In the genomic region with DNA sequence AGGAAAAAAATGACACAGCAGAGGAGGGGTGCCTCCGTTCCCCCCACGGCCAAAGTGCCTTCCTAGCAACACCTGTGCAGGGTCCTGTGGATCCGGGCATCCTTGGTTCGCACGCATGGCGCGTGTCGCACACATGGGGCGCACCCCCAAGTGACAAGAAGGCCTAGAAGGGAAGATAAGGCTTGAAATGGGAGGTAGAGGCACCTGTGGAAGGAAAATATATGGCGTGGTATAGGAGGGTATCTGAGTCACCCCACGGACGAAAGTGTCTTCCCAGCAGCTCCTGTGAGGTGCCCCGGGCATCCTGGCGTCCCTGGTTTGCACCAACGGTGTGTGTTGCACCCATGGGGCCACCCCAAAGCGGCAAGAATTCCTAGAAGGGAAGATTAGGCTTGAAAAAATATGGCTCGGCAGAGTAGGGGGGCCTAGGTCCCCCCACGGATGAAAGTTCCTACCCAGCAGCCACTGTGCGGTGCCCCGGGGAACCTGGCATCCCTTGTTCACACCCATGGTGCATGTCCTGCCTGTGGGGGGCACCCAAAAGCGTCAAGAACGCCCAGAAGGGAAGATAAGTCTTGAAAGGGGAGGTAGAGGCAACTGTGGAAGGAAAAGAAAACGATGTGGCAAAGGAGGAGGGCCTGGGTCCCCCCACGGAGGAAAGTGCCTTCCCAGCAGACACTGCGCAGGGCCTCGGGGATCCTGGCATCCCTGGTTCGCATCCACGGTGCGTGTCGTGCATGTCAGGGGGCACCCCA, we compare ENCODE assay signal across 25 cellular contexts.
"Had no signal": no experiment of that assay in that cellular context is flagged by ENCODE, and none has a peak within 500 bp of the region (broad histone marks: within the 10 kb centered on the region; RNA-seq: fewer than 3 reads in every experiment).

No MANE protein-coding gene starts in this region.

- H3K27me3 Mint-ChIP-seq: activated CD4-positive, alpha-beta memory T cell treated with anti-CD3 and anti-CD28 coated beads, Interleukin-2, amount 10 ng/mL, durations not matched to agents 7 days and 5 days; activated CD4-positive, alpha-beta T cell treated with anti-CD3 and anti-CD28 coated beads, Interleukin-2, amount 10 ng/mL, durations not matched to agents 24 days and 14 days; activated naive CD4-positive, alpha-beta T cell treated with anti-CD3 and anti-CD28 coated beads, Interleukin-2, amount 50 U/mL, for 24 hours; activated T-cell treated with anti-CD3 and anti-CD28 coated beads, Interleukin-2, amount 50 U/mL, for 24 hours; effector memory CD8-positive, alpha-beta T cell; naive thymus-derived CD4-positive, alpha-beta T cell; stimulated activated naive CD8-positive, alpha-beta T cell treated with anti-CD3 and anti-CD28 coated beads, Interleukin-15, Interleukin-2, amounts not matched to agents 100 ng/mL and 50 ng/mL, for 24 hours; type B pancreatic cell had no signal

- H3K36me3 Mint-ChIP-seq: neural progenitor cell, type B pancreatic cell had no signal

- DNase-seq: activated CD4-positive, alpha-beta memory T cell treated with anti-CD3 and anti-CD28 coated beads, Interleukin-2, amount 10 ng/mL, durations not matched to agents 7 days and 5 days; activated CD4-positive, alpha-beta T cell treated with anti-CD3 and anti-CD28 coated beads, Interleukin-2, amount 10 ng/mL, durations not matched to agents 24 days and 14 days; activated CD4-positive, CD25-positive, alpha-beta regulatory T cell treated with anti-CD3 and anti-CD28 coated beads, Interleukin-2, amount 50 U/mL, for 72 hours; activated CD8-positive, alpha-beta memory T cell treated with anti-CD3 and anti-CD28 coated beads, Interleukin-2, amount 50 U/mL, for 48 hours; activated T-cell treated with anti-CD3 and anti-CD28 coated beads, Interleukin-2, amount 50 U/mL, for 24 hours; cortex of kidney; effector memory CD8-positive, alpha-beta T cell; hypothalamus; immature natural killer cell; mammary epithelial cell; midbrain; naive thymus-derived CD4-positive, alpha-beta T cell; stimulated activated CD4-positive, alpha-beta T cell treated with anti-CD3 and anti-CD28 coated beads, Interleukin-4, amount 100 ng/mL, for 24 hours; substantia nigra; T-helper 2 cell had no signal

- H3K27ac Mint-ChIP-seq: activated CD4-positive, alpha-beta memory T cell treated with anti-CD3 and anti-CD28 coated beads, Interleukin-2, amount 10 ng/mL, durations not matched to agents 7 days and 5 days; activated CD4-positive, alpha-beta T cell treated with anti-CD3 and anti-CD28 coated beads, Interleukin-2, amount 10 ng/mL, durations not matched to agents 24 days and 14 days; activated naive CD4-positive, alpha-beta T cell treated with anti-CD3 and anti-CD28 coated beads, Interleukin-2, amount 50 U/mL, for 24 hours; activated T-cell treated with anti-CD3 and anti-CD28 coated beads, Interleukin-2, amount 50 U/mL, for 24 hours; effector memory CD8-positive, alpha-beta T cell; immature natural killer cell; neural progenitor cell; stimulated activated effector memory CD8-positive, alpha-beta T cell treated with anti-CD3 and anti-CD28 coated beads, Interleukin-12 subunit alpha, Interleukin-12 subunit beta, amount 100 ng/mL, for 72 hours; stimulated activated naive CD8-positive, alpha-beta T cell treated with anti-CD3 and anti-CD28 coated beads, Interleukin-15, Interleukin-2, amounts not matched to agents 100 ng/mL and 50 ng/mL, for 24 hours; type B pancreatic cell had no signal

- ATAC-seq: effector memory CD8-positive, alpha-beta T cell; gastroesophageal sphincter; left lobe of liver; naive thymus-derived CD4-positive, alpha-beta T cell; right lobe of liver; stimulated activated effector memory CD8-positive, alpha-beta T cell treated with anti-CD3 and anti-CD28 coated beads, Interleukin-12 subunit alpha, Interleukin-12 subunit beta, amount 100 ng/mL, for 72 hours had no signal

- H3K4me3 Mint-ChIP-seq: activated CD4-positive, alpha-beta memory T cell treated with anti-CD3 and anti-CD28 coated beads, Interleukin-2, amount 10 ng/mL, durations not matched to agents 7 days and 5 days; activated CD4-positive, alpha-beta T cell treated with anti-CD3 and anti-CD28 coated beads, Interleukin-2, amount 10 ng/mL, durations not matched to agents 24 days and 14 days; activated naive CD4-positive, alpha-beta T cell treated with anti-CD3 and anti-CD28 coated beads, Interleukin-2, amount 50 U/mL, for 24 hours; activated T-cell treated with anti-CD3 and anti-CD28 coated beads, Interleukin-2, amount 50 U/mL, for 24 hours; effector memory CD8-positive, alpha-beta T cell; immature natural killer cell; naive thymus-derived CD4-positive, alpha-beta T cell; neural progenitor cell; stimulated activated effector memory CD8-positive, alpha-beta T cell treated with anti-CD3 and anti-CD28 coated beads, Interleukin-12 subunit alpha, Interleukin-12 subunit beta, amount 100 ng/mL, for 72 hours; stimulated activated naive CD8-positive, alpha-beta T cell treated with anti-CD3 and anti-CD28 coated beads, Interleukin-15, Interleukin-2, amounts not matched to agents 100 ng/mL and 50 ng/mL, for 24 hours; type B pancreatic cell had no signal

- H3K4me1 Mint-ChIP-seq: activated CD4-positive, alpha-beta memory T cell treated with anti-CD3 and anti-CD28 coated beads, Interleukin-2, amount 10 ng/mL, durations not matched to agents 7 days and 5 days; activated CD4-positive, alpha-beta T cell treated with anti-CD3 and anti-CD28 coated beads, Interleukin-2, amount 10 ng/mL, durations not matched to agents 24 days and 14 days; activated naive CD4-positive, alpha-beta T cell treated with anti-CD3 and anti-CD28 coated beads, Interleukin-2, amount 50 U/mL, for 24 hours; immature natural killer cell; naive thymus-derived CD4-positive, alpha-beta T cell; neural progenitor cell; stimulated activated effector memory CD8-positive, alpha-beta T cell treated with anti-CD3 and anti-CD28 coated beads, Interleukin-12 subunit alpha, Interleukin-12 subunit beta, amount 100 ng/mL, for 72 hours had no signal

- H3K9me3 ChIP-seq: right lobe of liver, vagina had no signal

- H3K4me1 ChIP-seq: gastroesophageal sphincter, neural progenitor cell, right lobe of liver, vagina had no signal

- H3K4me3 ChIP-seq: gastroesophageal sphincter, neural progenitor cell, right lobe of liver, skin epidermis, vagina had no signal

- H3K27ac ChIP-seq: gastroesophageal sphincter, neural progenitor cell, right lobe of liver, skin epidermis, vagina had no signal

- H3K36me3 ChIP-seq: gastroesophageal sphincter, neural progenitor cell, right lobe of liver, vagina had no signal

- H3K27me3 ChIP-seq: neural progenitor cell, right lobe of liver, vagina had no signal
